ENCODE assay signal across 8 cellular contexts in the genomic region with DNA sequence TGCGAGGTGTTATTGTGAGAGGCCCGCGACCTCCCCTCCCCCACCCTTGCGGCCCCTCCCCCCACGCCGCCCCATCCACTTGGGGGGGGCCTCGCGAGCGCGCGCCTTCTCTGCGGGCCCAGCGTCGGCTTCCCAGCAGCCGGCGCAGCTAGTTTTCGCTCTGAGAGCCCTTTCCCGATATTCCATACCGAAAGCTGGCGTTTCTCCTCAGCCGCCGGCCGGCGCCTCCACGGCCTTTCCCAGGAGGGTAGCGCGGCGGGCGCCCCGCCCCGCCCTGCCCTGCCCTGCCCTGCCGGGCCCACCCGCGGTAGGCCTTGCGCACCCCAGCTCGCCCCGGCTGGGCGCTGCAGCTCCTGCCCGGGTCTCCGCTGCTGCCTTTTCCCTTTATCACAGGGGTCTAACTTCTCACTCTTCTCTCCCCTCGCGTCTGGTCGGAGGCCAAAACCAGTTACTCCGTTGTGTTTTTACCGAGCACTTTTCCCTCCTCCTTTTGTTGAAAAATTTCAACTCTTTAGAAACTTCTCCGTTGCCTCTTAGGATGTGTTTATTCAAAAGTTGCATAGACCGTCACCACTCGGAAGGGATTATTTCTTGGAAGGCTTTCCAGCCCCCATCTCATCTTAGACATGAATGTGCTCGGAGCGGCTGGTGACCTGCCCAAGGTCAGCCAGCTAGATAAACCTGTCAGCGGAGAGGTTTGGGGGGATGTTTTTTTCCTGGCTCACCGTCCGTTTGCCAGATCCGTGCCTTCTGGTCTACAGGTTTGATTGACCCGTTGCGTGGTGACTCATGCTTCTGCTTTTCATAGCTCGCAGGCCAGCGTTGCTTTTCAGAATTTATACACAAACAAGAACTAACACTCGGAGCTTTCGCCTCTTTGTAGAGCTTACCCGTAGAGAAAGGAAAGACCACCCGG. TPM values are rescaled to one million over a fixed set of nuclear protein-coding genes. Genes with fewer than 3 reads are reported as not detected.
DNase-seq lines count a peak whose midpoint lies in the region; ATAC-seq and TF ChIP-seq lines count a peak whose summit lies in the region.

No MANE protein-coding gene starts in this region.

- peaks cover 6% of the 10 kb centered on the region for H3K36me3 Mint-ChIP-seq in natural killer cell

- peak overlapping the region; percentile 100 for H3K4me3 Mint-ChIP-seq in natural killer cell

- TF ChIP-seq CTCF in fibroblast of villous mesenchyme (IDR thresholded peaks at IDR 0.05; ENCODE audit: insufficient read depth, low read depth, low read length) (no peak), natural killer cell (IDR thresholded peaks at IDR 0.05) (no peak)

- H3K9me3 Mint-ChIP-seq in natural killer cell: no peaks in the 10 kb centered on the region

- H3K4me1 Mint-ChIP-seq in natural killer cell: peaks cover 32 to 36% of the 10 kb centered on the region in 2 donors

- peak overlapping the region; percentile 89 to 93 for H3K27ac Mint-ChIP-seq in natural killer cell

- DNase-seq in C1 segment of cervical spinal cord (lab: John Stamatoyannopoulos, UW) (peak in 10 of 14 donors; percentile 15 to 98 (median 36)), NOMO-1 treated with DMSO at 0.1 percent for 48 hours (lab: John Stamatoyannopoulos, UW; ENCODE audit: unreplicated experiment) (peak; percentile 85), activated gamma-delta T cell treated with Interleukin-2 at 50 U/mL for 16 hours (peak; percentile 19), fibroblast of villous mesenchyme (ENCODE audit: low read depth) (peak; percentile 81), natural killer cell (peak; percentile 21), ureter (ENCODE audit: low spot score) (peak; percentile 57)

- intact Hi-C loops in natural killer cell (cut with micrococcal nuclease): loop anchor here (1.0 to 2.0 kb wide), 3 partner anchors 34 to 86 kb away; a partner anchor contains a TSS

- H3K4me3 ChIP-seq in fibroblast of villous mesenchyme (ENCODE audit: low read depth, low read length): peak overlapping the region; percentile 69

- ATAC-seq in GM19023 (IDR thresholded peaks at IDR 0.05; ENCODE audit: unreplicated experiment): peak; percentile 54
- ATAC-seq in HG03097 (IDR thresholded peaks at IDR 0.05; ENCODE audit: low FRiP score, unreplicated experiment): peak; percentile 44
- peak; percentile 51 to 73 (median 57) for ATAC-seq in natural killer cell

- H3K27me3 Mint-ChIP-seq in natural killer cell (ENCODE audit: low read depth in 2 of 2): peaks cover 10 to 25% of the 10 kb centered on the region in 2 donors

RNA-seq across cellular contexts. Expression of a gene that starts 0.6 kb away (rescaled TPM):
- total RNA-seq in fibroblast of villous mesenchyme (132 and 200 TPM in 2 replicates), natural killer cell (10 to 100 TPM; 46.1 to 71.0 (median 58.8) TPM), ureter (77.2 TPM)

RNA-seq across cellular contexts. Expression of a gene that starts 33.8 kb away (rescaled TPM):
- total RNA-seq in fibroblast of villous mesenchyme (23.5 and 24.2 TPM in 2 replicates), natural killer cell (100 to 1,000 TPM in 1 of 3 donors, 10 to 100 TPM in 2; 80.0 to 111 (median 82.0) TPM), ureter (36.5 TPM)

RNA-seq across cellular contexts. Expression of a gene that starts 46.5 kb away (rescaled TPM):
- total RNA-seq in fibroblast of villous mesenchyme (14.2 TPM in 2 replicates), natural killer cell (100 to 1,000 TPM in 2 of 3 donors, 10 to 100 TPM in 1; 71.6 to 120 (median 119) TPM), ureter (56.5 TPM)

RNA-seq across cellular contexts. Expression of a gene that starts 54.4 kb away (rescaled TPM):
- total RNA-seq in fibroblast of villous mesenchyme (4,185 and 5,577 TPM in 2 replicates), natural killer cell (10 to 100 TPM in 1 of 3 donors, 1 to 10 TPM in 2; 8.2 to 18.0 (median 8.3) TPM), ureter (1,521 TPM)

Comparison
In these comparisons a context has a peak if more than half of its experiments do, and no peak if none do; other contexts are left out.
1. Peak in every context shown above with its lines: DNase-seq, ATAC-seq and H3K4me3 ChIP-seq.
2. DNase-seq: peak in every context shown above with its lines; median percentile 85 in NOMO-1 treated with DMSO at 0.1 percent for 48 hours; 81 in fibroblast of villous mesenchyme; 57 in ureter; 36 in C1 segment of cervical spinal cord; 21 in natural killer cell; 19 in activated gamma-delta T cell treated with Interleukin-2 at 50 U/mL for 16 hours.